Comparison of ENCODE assay signal across 31 cellular contexts in genomic region chr4:146114066-146114465, GRCh38.
"Had no signal": no experiment of that assay in that cellular context is flagged by ENCODE, and none has a peak within 500 bp of the region (broad histone marks: within the 10 kb centered on the region; RNA-seq: fewer than 3 reads in every experiment).

No MANE protein-coding gene starts in this region.

- H3K4me1 Mint-ChIP-seq: nephron progenitor cell; neural crest cell; stimulated activated naive CD8-positive, alpha-beta T cell treated with anti-CD3 and anti-CD28 coated beads, Interleukin-15, amount 100 ng/mL, for 72 hours had no signal

- H3K9ac ChIP-seq: parathyroid adenoma had no signal

- H3K4me2 ChIP-seq: smooth muscle cell had no signal

- H2AFZ ChIP-seq: parathyroid adenoma had no signal

- H3K36me3 ChIP-seq: ovary, spleen, suprapubic skin, tibial artery, transverse colon, upper lobe of right lung, uterus had no signal

- ATAC-seq: naive thymus-derived CD8-positive, alpha-beta T cell; psoas muscle; right cardiac atrium; stimulated activated memory B cell treated with anti-CD40 and anti-IgM and Interleukin-4, amounts not matched to agents 10 μg/mL and 1 μg/mL and 100 μg/mL, for 72 hours; stimulated activated naive CD8-positive, alpha-beta T cell treated with anti-CD3 and anti-CD28 coated beads, Interleukin-15, amount 100 ng/mL, for 72 hours; stimulated activated naive CD8-positive, alpha-beta T cell treated with anti-CD3 and anti-CD28 coated beads, Interleukin-15, Interleukin-2, amounts not matched to agents 100 U/mL and 50 U/mL, for 24 hours; upper lobe of right lung had no signal

- H3K27ac ChIP-seq: ovary, parathyroid adenoma, psoas muscle, skin epidermis, spleen, suprapubic skin, testis, tibial artery, transverse colon, upper lobe of right lung, uterus had no signal

- DNase-seq: naive thymus-derived CD8-positive, alpha-beta T cell; nephron progenitor cell; occipital lobe; ovary; posterior cingulate gyrus; psoas muscle; right cardiac atrium; spleen; stimulated activated CD4-positive, alpha-beta T cell treated with anti-CD3 and anti-CD28 coated beads, Interleukin-12 subunit alpha, Interleukin-12 subunit beta, amount 100 ng/mL, for 4 hours; stimulated activated CD4-positive, alpha-beta T cell treated with anti-CD3 and anti-CD28 coated beads, Interleukin-1b, Interleukin-23, amount 100 ng/mL, for 48 hours; stimulated activated CD4-positive, alpha-beta T cell treated with anti-CD3 and anti-CD28 coated beads, Interleukin-4, amount 100 ng/mL, for 1 hour; stimulated activated CD4-positive, alpha-beta T cell treated with anti-CD3 and anti-CD28 coated beads, Interleukin-4, amount 100 ng/mL, for 4 hours; stimulated activated CD8-positive, alpha-beta memory T cell treated with anti-CD3 and anti-CD28 coated beads, Interleukin-4, amount 100 ng/mL, for 48 hours; stimulated activated naive CD4-positive, alpha-beta T cell; stimulated activated naive CD8-positive, alpha-beta T cell treated with anti-CD3 and anti-CD28 coated beads, Interleukin-15, amount 100 ng/mL, for 72 hours; stimulated activated naive CD8-positive, alpha-beta T cell treated with anti-CD3 and anti-CD28 coated beads, Interleukin-15, Interleukin-2, amounts not matched to agents 100 U/mL and 50 U/mL, for 24 hours; substantia nigra; testis; tibial artery; transverse colon; upper lobe of right lung; uterus had no signal

- H3K79me2 ChIP-seq: parathyroid adenoma had no signal

- H3K4me3 ChIP-seq: ovary, psoas muscle, skin epidermis, smooth muscle cell, spleen, suprapubic skin, testis, tibial artery, transverse colon, upper lobe of right lung, uterus had no signal

- H3K9me3 Mint-ChIP-seq: natural killer cell treated with Interleukin-12 subunit alpha and Interleukin-12 subunit beta and Interleukin-15 and Interleukin-18, amount 100 ng/mL, for 72 hours; stimulated activated naive CD8-positive, alpha-beta T cell treated with anti-CD3 and anti-CD28 coated beads, Interleukin-15, amount 100 ng/mL, for 72 hours had no signal

- H3K4me3 Mint-ChIP-seq: naive thymus-derived CD8-positive, alpha-beta T cell; natural killer cell treated with Interleukin-12 subunit alpha and Interleukin-12 subunit beta and Interleukin-15 and Interleukin-18, amount 100 ng/mL, for 72 hours; nephron progenitor cell; neural crest cell; stimulated activated memory B cell treated with anti-CD40 and anti-IgM and Interleukin-4, amounts not matched to agents 10 μg/mL and 1 μg/mL and 100 μg/mL, for 72 hours; stimulated activated naive CD8-positive, alpha-beta T cell treated with anti-CD3 and anti-CD28 coated beads, Interleukin-15, amount 100 ng/mL, for 72 hours; type B pancreatic cell had no signal

- H3K27me3 ChIP-seq: ovary, spleen, suprapubic skin, testis, tibial artery, transverse colon, upper lobe of right lung, uterus had no signal

- H3K36me3 Mint-ChIP-seq: naive thymus-derived CD8-positive, alpha-beta T cell; natural killer cell treated with Interleukin-12 subunit alpha and Interleukin-12 subunit beta and Interleukin-15 and Interleukin-18, amount 100 ng/mL, for 72 hours; stimulated activated memory B cell treated with anti-CD40 and anti-IgM and Interleukin-4, amounts not matched to agents 10 μg/mL and 1 μg/mL and 100 μg/mL, for 72 hours; type B pancreatic cell had no signal

- H3K9me3 ChIP-seq: ovary, psoas muscle, spleen, suprapubic skin, testis, tibial artery, transverse colon, upper lobe of right lung, uterus had no signal

- H3K27me3 Mint-ChIP-seq: progenitor cell of endocrine pancreas; stimulated activated memory B cell treated with anti-CD40 and anti-IgM and Interleukin-4, amounts not matched to agents 10 μg/mL and 1 μg/mL and 100 μg/mL, for 72 hours had no signal

- H3K27ac Mint-ChIP-seq: naive thymus-derived CD8-positive, alpha-beta T cell; natural killer cell treated with Interleukin-12 subunit alpha and Interleukin-12 subunit beta and Interleukin-15 and Interleukin-18, amount 100 ng/mL, for 72 hours; nephron progenitor cell; progenitor cell of endocrine pancreas; stimulated activated memory B cell treated with anti-CD40 and anti-IgM and Interleukin-4, amounts not matched to agents 10 μg/mL and 1 μg/mL and 100 μg/mL, for 72 hours; stimulated activated naive CD8-positive, alpha-beta T cell treated with anti-CD3 and anti-CD28 coated beads, Interleukin-15, amount 100 ng/mL, for 72 hours; type B pancreatic cell had no signal

- H3K4me1 ChIP-seq: parathyroid adenoma, psoas muscle, suprapubic skin, testis, tibial artery, transverse colon, upper lobe of right lung, uterus had no signal
